Comparison of ENCODE assay signal across 13 cellular contexts in the genomic region with DNA sequence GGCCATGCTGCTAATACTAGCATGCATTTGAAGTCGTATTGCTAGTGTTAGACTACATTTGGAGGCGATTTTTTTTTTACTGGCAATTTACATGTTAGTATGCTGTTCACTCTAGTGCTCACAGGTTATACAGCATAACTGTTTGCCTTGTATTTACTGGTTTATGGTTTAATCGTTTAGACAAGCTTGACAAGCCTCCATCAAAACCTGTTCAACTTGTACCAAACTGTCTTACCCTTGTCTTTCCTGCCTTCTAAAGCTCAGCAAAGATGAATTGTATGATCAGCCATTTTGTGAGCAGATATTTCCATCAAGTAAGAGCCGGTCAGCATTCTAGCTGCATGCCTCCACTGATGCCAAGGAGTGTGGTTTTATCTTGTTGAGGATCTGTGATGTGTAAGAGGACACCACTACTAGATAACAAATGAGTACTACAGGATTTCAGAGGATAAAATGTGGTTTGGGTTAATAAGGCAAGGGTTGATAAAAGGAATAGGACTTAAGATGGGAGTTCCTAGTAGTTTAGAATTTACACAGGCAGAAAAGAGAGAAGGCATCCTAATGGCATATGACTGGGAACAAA.
DNase-seq lines count a peak whose midpoint lies in the region; ATAC-seq and TF ChIP-seq lines count a peak whose summit lies in the region.
"Had no signal": no experiment of that assay in that cellular context is flagged by ENCODE, and none has a peak within 500 bp of the region (broad histone marks: within the 10 kb centered on the region; RNA-seq: fewer than 3 reads in every experiment).

No MANE protein-coding gene starts in this region.

- peak overlapping the region; percentile 72; the same call in 2 of the 3 replicates for H2BK15ac ChIP-seq in IMR-90 (ENCODE audit: low read depth, low read length)

- no TSS peak for BruUV-seq in IMR-90 (replicated peaks; lab: Mats Ljungman, UMichigan)

- H2AK9ac ChIP-seq in IMR-90 (replicated peaks; ENCODE audit: low read depth, low read length, poor library complexity), result no peak overlapping the region

- H2BK20ac ChIP-seq in IMR-90 (ENCODE audit: low read depth, low read length), result peak overlapping the region; percentile 50; the same call in 1 of the 2 replicates

- H3K4me2 ChIP-seq in IMR-90 (ENCODE audit: low read depth, low read length), result peak overlapping the region; percentile 24

- H3K23ac ChIP-seq in IMR-90 (ENCODE audit: low read depth, low read length), result peak overlapping the region; percentile 79; the same call in 1 of the 2 replicates

- H3K4me1 ChIP-seq in IMR-90 (ENCODE audit: control insufficient read depth, insufficient read depth, low read length), result peaks cover 25% of the 10 kb centered on the region
- H3K4me1 ChIP-seq: right lobe of liver had no signal

- H2AFZ ChIP-seq in IMR-90 (replicated peaks; ENCODE audit: low read length, poor library complexity), result no peak overlapping the region

- H2BK5ac ChIP-seq in IMR-90 (ENCODE audit: low read depth, low read length, poor library complexity, severe bottlenecking), result peak overlapping the region; percentile 62

- no peak overlapping the region for H3K9ac ChIP-seq in IMR-90 (ENCODE audit: low read depth, low read length)

- peak overlapping the region; percentile 44; the same call in 1 of the 2 replicates for H3K4ac ChIP-seq in IMR-90 (ENCODE audit: low read depth, low read length)

- no peak overlapping the region; the same call in 1 of the 2 replicates for H4K5ac ChIP-seq in IMR-90 (ENCODE audit: low read depth, low read length)

- H2BK120ac ChIP-seq in IMR-90 (ENCODE audit: low read depth, low read length), result peak overlapping the region; percentile 23

- POLR2A ChIA-PET in IMR-90 (lab: Charles Lee; ENCODE audit: unreplicated experiment), result interaction anchor here (1.1 kb wide), 1 partner anchor 84 kb away, joined by 3 read pairs; a partner anchor contains a TSS

- DNase-seq in AG09309 (ENCODE audit: low read depth) (peak; percentile 79), IMR-90 (peak; percentile 69), brain microvascular endothelial cell (peak; percentile 74), myocyte (ENCODE audit: low read depth) (peak; percentile 77), NCI-H1436 treated with DMSO at 0.1 percent for 48 hours (lab: John Stamatoyannopoulos, UW) (no peak), cerebellar cortex (ENCODE audit: low spot score) (no peak), HuH-7 (ENCODE audit: low spot score) (no peak)
- DNase-seq: CD4-positive, alpha-beta memory T cell; effector CD4-positive, alpha-beta T cell; right lobe of liver; SHP77 treated with DMSO at 0.1 percent for 48 hours had no signal

- peaks cover 4% of the 10 kb centered on the region; the same call in 1 of the 2 replicates for H4K20me1 ChIP-seq in IMR-90 (ENCODE audit: insufficient read depth, low read length)

- in situ Hi-C loops in IMR-90 (cut with MboI; ENCODE audit: low sequenced_read_pairs) (no loop called here), brain microvascular endothelial cell (cut with HindIII; ENCODE audit: low pct_ligation_motif_present, low sequenced_read_pairs) (no loop called here)

- TF ChIP-seq POLR2A in IMR-90 (IDR thresholded peaks at IDR 0.05; ENCODE audit: low read depth, low read length), result no peak

- H3K9me3 ChIP-seq in IMR-90 (ENCODE audit: control insufficient read depth, insufficient read depth, low read length), result no peaks in the 10 kb centered on the region
- H3K9me3 ChIP-seq: HAP-1, right lobe of liver had no signal

- TF ChIP-seq RAD21 in IMR-90 (IDR thresholded peaks at IDR 0.05; ENCODE audit: low read length), result no peak

- H3K14ac ChIP-seq in IMR-90 (replicated peaks; ENCODE audit: low read depth, low read length), result peak overlapping the region; percentile 81

- peak overlapping the region; percentile 66 for H2AK5ac ChIP-seq in IMR-90 (ENCODE audit: low read depth, low read length)

- H4K8ac ChIP-seq in IMR-90 (ENCODE audit: low read depth in 2 of 2, low read length in 2 of 2), result peak overlapping the region; percentile 29 to 73; a peak in 2 of 4 replicates

- H3K4me3 ChIP-seq in AG09309 (ENCODE audit: control insufficient read depth, low read depth, low read length), result no peak overlapping the region
- no peak overlapping the region for H3K4me3 ChIP-seq in IMR-90 (ENCODE audit: insufficient read depth, low read depth, low read length)
- H3K4me3 ChIP-seq in brain microvascular endothelial cell (ENCODE audit: low read depth, low read length), result no peak overlapping the region
- H3K4me3 ChIP-seq: HAP-1, right lobe of liver had no signal

- CTCF ChIA-PET in IMR-90 (lab: Yijun Ruan, JAX), result interaction anchor here (0.9 kb wide), 1 partner anchor 14 kb away, joined by 3 read pairs; no protein-coding TSS in a partner anchor

- H3K27me3 ChIP-seq in IMR-90 (ENCODE audit: control insufficient read depth, insufficient read depth, low read length) (no peaks in the 10 kb centered on the region), brain microvascular endothelial cell (replicated peaks) (no peaks in the 10 kb centered on the region)
- H3K27me3 ChIP-seq: right lobe of liver had no signal

- H3K27ac ChIP-seq in IMR-90 (ENCODE audit: insufficient read depth, low read length) (peak overlapping the region; percentile 53; the same call in 1 of the 2 replicates), brain microvascular endothelial cell (no peak overlapping the region)
- H3K27ac ChIP-seq: right lobe of liver had no signal

- dilution Hi-C loops in IMR-90 (cut with HindIII; ENCODE audit: low sequenced_read_pairs, unreplicated experiment), result no loop called here

- H3K9me1 ChIP-seq in IMR-90 (ENCODE audit: insufficient read depth, low read length), result peaks cover 8% of the 10 kb centered on the region

- H3K18ac ChIP-seq in IMR-90 (ENCODE audit: low read depth, low read length), result peak overlapping the region; percentile 79; the same call in 1 of the 2 replicates

- no peak; the same call in 1 of the 2 replicates for ATAC-seq in IMR-90 (ENCODE audit: low read depth)
- ATAC-seq in GM18907 (IDR thresholded peaks at IDR 0.05; ENCODE audit: unreplicated experiment), result no peak
- ATAC-seq: right lobe of liver had no signal

- TF ChIP-seq CTCF in AG09309 (IDR thresholded peaks at IDR 0.05; ENCODE audit: control insufficient read depth, insufficient read depth, low read depth, low read length, missing control alignments) (no peak), IMR-90 (conservative IDR thresholded peaks at IDR 0.05; ENCODE audit: low read depth, low read length) (no peak), brain microvascular endothelial cell (IDR thresholded peaks at IDR 0.05; ENCODE audit: low read depth, low read length, missing control alignments) (no peak)

- intact Hi-C loops in IMR-90 (cut with micrococcal nuclease), result loop anchor here (5.0 kb wide), 4 partner anchors 164 to 789 kb away; a partner anchor contains a TSS

- no peak overlapping the region for H3K56ac ChIP-seq in IMR-90 (ENCODE audit: extremely low read depth, insufficient read depth, low read length)

- H4K91ac ChIP-seq in IMR-90 (ENCODE audit: insufficient read depth, low read depth, low read length), result peak overlapping the region; percentile 21; the same call in 1 of the 2 replicates

- peaks cover 41 to 75% of the 10 kb centered on the region in 2 experiments for H3K79me1 ChIP-seq in IMR-90 (ENCODE audit: low read depth in 1 of 2, low read length in 2 of 2)

- WGBS in IMR-90 (ENCODE audit: extremely low coverage in 2 of 2, insufficient read length in 1 of 2), 2 experiments, result no CpG with 5 or more reads among the region's 4 CpGs

- H3K36me3 ChIP-seq in IMR-90 (ENCODE audit: control insufficient read depth, insufficient read depth, low read length), result peaks cover 16% of the 10 kb centered on the region
- peaks cover 6% of the 10 kb centered on the region for H3K36me3 ChIP-seq in brain microvascular endothelial cell (replicated peaks)

TF ChIP-seq in IMR-90, 13 proteins besides CTCF, POLR2A, EP300 and RAD21:
- TF ChIP-seq MAFK (IDR thresholded peaks at IDR 0.05; ENCODE audit: low read depth, low read length), result peak; percentile 37; the same call in 1 of the 2 replicates
- TF ChIP-seq RCOR1 (IDR thresholded peaks at IDR 0.05; ENCODE audit: insufficient replicate concordance, low read length), result no peak
- TF ChIP-seq NFE2L2 (IDR thresholded peaks at IDR 0.05; ENCODE audit: low read depth, low read length), result no peak

Comparison
In these comparisons a context has a peak if more than half of its experiments do, and no peak if none do; other contexts are left out.
1. DNase-seq: peak in AG09309 (single experiment), IMR-90 (single experiment), brain microvascular endothelial cell (single experiment) and myocyte (single experiment); none in NCI-H1436 treated with DMSO at 0.1 percent for 48 hours (single experiment), cerebellar cortex (single experiment) and HuH-7 (single experiment).